Comparison of ENCODE assay signal across 27 cellular contexts in genomic region chr4:7110546-7110945, GRCh38.
"Had no signal": no experiment of that assay in that cellular context is flagged by ENCODE, and none has a peak within 500 bp of the region (broad histone marks: within the 10 kb centered on the region; RNA-seq: fewer than 3 reads in every experiment).

No MANE protein-coding gene starts in this region.

- H3K36me3 ChIP-seq: left lung, right atrium auricular region, right lobe of liver, suprapubic skin, thoracic aorta, tibial artery, uterus had no signal

- H2AFZ ChIP-seq: parathyroid adenoma had no signal

- H3K4me2 ChIP-seq: smooth muscle cell had no signal

- H3K4me3 Mint-ChIP-seq: immature natural killer cell; memory B cell; naive thymus-derived CD4-positive, alpha-beta T cell; natural killer cell treated with Interleukin-12 subunit alpha and Interleukin-12 subunit beta and Interleukin-15 and Interleukin-18, amount 100 ng/mL, for 72 hours; stimulated activated naive CD8-positive, alpha-beta T cell treated with anti-CD3 and anti-CD28 coated beads, Interleukin-15, Interleukin-2, amounts not matched to agents 100 ng/mL and 50 ng/mL, for 24 hours had no signal

- H3K9ac ChIP-seq: parathyroid adenoma had no signal

- H3K79me2 ChIP-seq: parathyroid adenoma had no signal

- H3K36me3 Mint-ChIP-seq: immature natural killer cell; natural killer cell treated with Interleukin-12 subunit alpha and Interleukin-12 subunit beta and Interleukin-15 and Interleukin-18, amount 100 ng/mL, for 72 hours had no signal

- H3K27me3 Mint-ChIP-seq: stimulated activated naive CD8-positive, alpha-beta T cell treated with anti-CD3 and anti-CD28 coated beads, Interleukin-15, Interleukin-2, amounts not matched to agents 100 ng/mL and 50 ng/mL, for 24 hours had no signal

- H3K9me3 Mint-ChIP-seq: immature natural killer cell; natural killer cell treated with Interleukin-12 subunit alpha and Interleukin-12 subunit beta and Interleukin-15 and Interleukin-18, amount 100 ng/mL, for 72 hours; stimulated activated naive CD8-positive, alpha-beta T cell treated with anti-CD3 and anti-CD28 coated beads, Interleukin-15, Interleukin-2, amounts not matched to agents 100 ng/mL and 50 ng/mL, for 24 hours had no signal

- H3K9me3 ChIP-seq: left lung, mucosa of descending colon, right atrium auricular region, right lobe of liver, suprapubic skin, thoracic aorta, tibial artery, uterus had no signal

- DNase-seq: hypothalamus; immature natural killer cell; kidney; left lung; midbrain; mucosa of descending colon; naive thymus-derived CD4-positive, alpha-beta T cell; nucleus accumbens; right lobe of liver; stimulated activated CD4-positive, alpha-beta T cell treated with anti-CD3 and anti-CD28 coated beads, Interleukin-1b, Interleukin-23, amount 100 ng/mL, for 48 hours; stimulated activated CD4-positive, alpha-beta T cell treated with anti-CD3 and anti-CD28 coated beads, Interleukin-2, amount 100 ng/mL, for 48 hours; stimulated activated CD4-positive, alpha-beta T cell treated with anti-CD3 and anti-CD28 coated beads, Interleukin-4, amount 100 ng/mL, for 4 hours; stimulated activated CD8-positive, alpha-beta memory T cell treated with anti-CD3 and anti-CD28 coated beads, Interleukin-4, amount 100 ng/mL, for 48 hours; stimulated activated naive CD4-positive, alpha-beta T cell; trophoblast cell; uterus had no signal

- ATAC-seq: left colon; left lung; mucosa of descending colon; naive thymus-derived CD4-positive, alpha-beta T cell had no signal

- H3K4me1 Mint-ChIP-seq: immature natural killer cell, memory B cell had no signal

- H3K4me3 ChIP-seq: left lung, mucosa of descending colon, right atrium auricular region, right lobe of liver, smooth muscle cell, suprapubic skin, thoracic aorta, tibial artery, uterus had no signal

- H3K27me3 ChIP-seq: left lung, right atrium auricular region, right lobe of liver, suprapubic skin, tibial artery, uterus had no signal

- H3K27ac ChIP-seq: left lung, parathyroid adenoma, right atrium auricular region, right lobe of liver, suprapubic skin, thoracic aorta, tibial artery, uterus had no signal

- H3K4me1 ChIP-seq: left lung, parathyroid adenoma, right atrium auricular region, right lobe of liver, suprapubic skin, tibial artery, uterus had no signal

- H3K27ac Mint-ChIP-seq: immature natural killer cell; memory B cell; naive thymus-derived CD4-positive, alpha-beta T cell; natural killer cell treated with Interleukin-12 subunit alpha and Interleukin-12 subunit beta and Interleukin-15 and Interleukin-18, amount 100 ng/mL, for 72 hours; progenitor cell of endocrine pancreas; stimulated activated naive CD8-positive, alpha-beta T cell treated with anti-CD3 and anti-CD28 coated beads, Interleukin-15, Interleukin-2, amounts not matched to agents 100 ng/mL and 50 ng/mL, for 24 hours had no signal
